Comparison of ENCODE assay signal across 8 cellular contexts in genomic region chr1:176206961-176207902, GRCh38. TPM values are rescaled to one million over a fixed set of nuclear protein-coding genes. Genes with fewer than 3 reads are reported as not detected.
DNase-seq lines count a peak whose midpoint lies in the region; ATAC-seq and TF ChIP-seq lines count a peak whose summit lies in the region.

COP1 (minus strand) TSS chr1:176207286; CDS start chr1:176206978, 308 bp downstream.

- peak within 1 kb of the TSS; percentile 95 for H3K27ac ChIP-seq in C4-2B
- H3K27ac ChIP-seq in left lung, result peak within 1 kb of the TSS; percentile 97 to 99

- H3K36me3 ChIP-seq in left lung, result no peaks in the 10 kb centered on the region

- no peak for TF ChIP-seq CTCF in C4-2B (conservative IDR thresholded peaks at IDR 0.05)
- TF ChIP-seq CTCF in left lung (IDR thresholded peaks at IDR 0.05), result peak in 1 of 2 donors; percentile 31

- no peaks in the 10 kb centered on the region for H3K27me3 ChIP-seq in left lung

- H3K9me3 ChIP-seq in left lung, result no peaks in the 10 kb centered on the region

- H3K4me1 ChIP-seq in left lung, result peaks cover 5 to 58% of the 10 kb centered on the region in 2 donors

- DNase-seq in NCI-H748 (lab: John Stamatoyannopoulos, UW; ENCODE audit: unreplicated experiment), result peak; percentile 93
- DNase-seq in activated CD4-positive, alpha-beta T cell treated with anti-CD3 and anti-CD28 coated beads, Interleukin-2, amount 50 U/mL, for 1 hour, result peak; percentile 96
- peak; percentile 89 for DNase-seq in dedifferentiated amniotic fluid mesenchymal stem cell (ENCODE audit: extremely low spot score)
- DNase-seq in left lung, result peak; percentile 98 to 99
- DNase-seq in stimulated activated CD4-positive, alpha-beta T cell treated with anti-CD3 and anti-CD28 coated beads, Interleukin-2, amount 100 ng/mL, for 48 hours, result peak; percentile 90

- H3K4me3 ChIP-seq in left lung, result peak within 1 kb of the TSS; percentile 91 to 95

- peak; percentile 81 for ATAC-seq in GM19351 (IDR thresholded peaks at IDR 0.05; ENCODE audit: unreplicated experiment)
- ATAC-seq in HG03521 (IDR thresholded peaks at IDR 0.05; ENCODE audit: unreplicated experiment), result peak; percentile 77
- ATAC-seq in left lung, result peak; percentile 94

- intact Hi-C loops in left lung (cut with DNase I), result no loop called here

RNA-seq across cellular contexts. Expression of gene COP1, which starts in this region (rescaled TPM):
- total RNA-seq in left lung, result 10 to 100 TPM; 42.5 to 49.2 TPM

Comparison
In these comparisons a context has a peak if more than half of its experiments do, and no peak if none do; other contexts are left out.
1. Peak in every context shown above with its lines: DNase-seq, ATAC-seq, H3K4me3 ChIP-seq and H3K27ac ChIP-seq.